Comparison of ENCODE assay signal across 1 cellular context in genomic region chr3:117695321-117695720, GRCh38.
TF ChIP-seq lines count a peak whose summit lies in the region.

No MANE protein-coding gene starts in this region.

TF ChIP-seq in SK-N-SH, 30 proteins besides CTCF, POLR2A, EP300 and RAD21 (continued from another document):
- TF ChIP-seq, protein P1, sequence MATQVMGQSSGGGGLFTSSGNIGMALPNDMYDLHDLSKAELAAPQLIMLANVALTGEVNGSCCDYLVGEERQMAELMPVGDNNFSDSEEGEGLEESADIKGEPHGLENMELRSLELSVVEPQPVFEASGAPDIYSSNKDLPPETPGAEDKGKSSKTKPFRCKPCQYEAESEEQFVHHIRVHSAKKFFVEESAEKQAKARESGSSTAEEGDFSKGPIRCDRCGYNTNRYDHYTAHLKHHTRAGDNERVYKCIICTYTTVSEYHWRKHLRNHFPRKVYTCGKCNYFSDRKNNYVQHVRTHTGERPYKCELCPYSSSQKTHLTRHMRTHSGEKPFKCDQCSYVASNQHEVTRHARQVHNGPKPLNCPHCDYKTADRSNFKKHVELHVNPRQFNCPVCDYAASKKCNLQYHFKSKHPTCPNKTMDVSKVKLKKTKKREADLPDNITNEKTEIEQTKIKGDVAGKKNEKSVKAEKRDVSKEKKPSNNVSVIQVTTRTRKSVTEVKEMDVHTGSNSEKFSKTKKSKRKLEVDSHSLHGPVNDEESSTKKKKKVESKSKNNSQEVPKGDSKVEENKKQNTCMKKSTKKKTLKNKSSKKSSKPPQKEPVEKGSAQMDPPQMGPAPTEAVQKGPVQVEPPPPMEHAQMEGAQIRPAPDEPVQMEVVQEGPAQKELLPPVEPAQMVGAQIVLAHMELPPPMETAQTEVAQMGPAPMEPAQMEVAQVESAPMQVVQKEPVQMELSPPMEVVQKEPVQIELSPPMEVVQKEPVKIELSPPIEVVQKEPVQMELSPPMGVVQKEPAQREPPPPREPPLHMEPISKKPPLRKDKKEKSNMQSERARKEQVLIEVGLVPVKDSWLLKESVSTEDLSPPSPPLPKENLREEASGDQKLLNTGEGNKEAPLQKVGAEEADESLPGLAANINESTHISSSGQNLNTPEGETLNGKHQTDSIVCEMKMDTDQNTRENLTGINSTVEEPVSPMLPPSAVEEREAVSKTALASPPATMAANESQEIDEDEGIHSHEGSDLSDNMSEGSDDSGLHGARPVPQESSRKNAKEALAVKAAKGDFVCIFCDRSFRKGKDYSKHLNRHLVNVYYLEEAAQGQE (IDR thresholded peaks at IDR 0.05; ENCODE audit: low read depth, low read length) = no peak
- TF ChIP-seq ZBTB33 (IDR thresholded peaks at IDR 0.05; ENCODE audit: borderline replicate concordance, low read depth) (no peak), TCF12 (IDR thresholded peaks at IDR 0.05) (no peak)
